7 cellular contexts compared by ENCODE assay signal in genomic region chr2:101697794-101698418, GRCh38. TPM values are rescaled to one million over a fixed set of nuclear protein-coding genes. Genes with fewer than 3 reads are reported as not detected.
DNase-seq lines count a peak whose midpoint lies in the region; ATAC-seq and TF ChIP-seq lines count a peak whose summit lies in the region.

No MANE protein-coding gene starts in this region.

- no peaks in the 10 kb centered on the region for H3K9me3 ChIP-seq in SJCRH30 (replicated peaks)
- no peaks in the 10 kb centered on the region for H3K9me3 ChIP-seq in duodenal mucosa (ENCODE audit: control insufficient read depth in 1 of 2, low read length in 2 of 2)

- DNase-seq in HFF-Myc (ENCODE audit: extremely low read depth, low read depth) (no peak), SJCRH30 (peak in 1 of 2 experiments; percentile 34), myocyte (ENCODE audit: low read depth) (peak; percentile 26), NCI-H1105 treated with DMSO at 0.1 percent for 48 hours (lab: John Stamatoyannopoulos, UW) (no peak), SW 1271 (lab: John Stamatoyannopoulos, UW) (no peak)

- peaks cover 8% of the 10 kb centered on the region for H3K4me1 ChIP-seq in SJCRH30
- H3K4me1 ChIP-seq in duodenal mucosa (ENCODE audit: control insufficient read depth in 1 of 2, insufficient read depth in 2 of 2, low read length in 2 of 2), result peaks cover 10 to 20% of the 10 kb centered on the region in 2 donors

- H3K36me3 ChIP-seq in SJCRH30 (peaks cover 10% of the 10 kb centered on the region), duodenal mucosa (ENCODE audit: control insufficient read depth in 1 of 2, insufficient read depth in 2 of 2, low read length in 2 of 2) (no peaks in the 10 kb centered on the region)

- ATAC-seq in GM18502 (IDR thresholded peaks at IDR 0.05; ENCODE audit: poor library complexity, unreplicated experiment), result peak; percentile 57

- H3K27ac ChIP-seq in SJCRH30 (peak overlapping the region; percentile 61), duodenal mucosa (ENCODE audit: low read depth, low read length) (no peak overlapping the region)

- H3K27me3 ChIP-seq in SJCRH30, result no peaks in the 10 kb centered on the region
- no peaks in the 10 kb centered on the region for H3K27me3 ChIP-seq in duodenal mucosa (ENCODE audit: control insufficient read depth in 1 of 2, insufficient read depth in 2 of 2, low read length in 2 of 2)

- no peak for TF ChIP-seq CTCF in HFF-Myc (IDR thresholded peaks at IDR 0.05; ENCODE audit: low read depth, low read length, missing control alignments)

- H3K4me3 ChIP-seq in HFF-Myc (replicated peaks; ENCODE audit: low read depth, low read length), result peak overlapping the region; percentile 91
- H3K4me3 ChIP-seq in SJCRH30, result peak overlapping the region; percentile 93
- peak overlapping the region; percentile 80 to 87 for H3K4me3 ChIP-seq in duodenal mucosa (ENCODE audit: low read depth in 1 of 2, low read length in 2 of 2)

- H3K9ac ChIP-seq in duodenal mucosa (ENCODE audit: low read depth in 1 of 2, low read length in 2 of 2), result peak overlapping the region; percentile 73

RNA-seq across cellular contexts. Expression of gene MAP4K4, which starts 0.4 kb away (rescaled TPM):
- total RNA-seq in SJCRH30 (2014; rRNA removed; shearing (Covaris generic)), result 118 and 139 TPM in 2 replicates
- total RNA-seq in myocyte, result 133 and 207 TPM in 2 replicates
- polyA plus RNA-seq in myocyte (2012), result 140 TPM
